33 cellular contexts compared by ENCODE assay signal in genomic region chr3:5411786-5412185, GRCh38.
"Had no signal": no experiment of that assay in that cellular context is flagged by ENCODE, and none has a peak within 500 bp of the region (broad histone marks: within the 10 kb centered on the region; RNA-seq: fewer than 3 reads in every experiment).

No MANE protein-coding gene starts in this region.

- H3K27ac ChIP-seq: adrenal gland, PC-9, RWPE1, VCaP had no signal

- H3K4me2 ChIP-seq: PC-9 had no signal

- DNase-seq: activated B cell treated with CpG ODN at 0.5 μM for 24 hours; activated CD4-positive, alpha-beta memory T cell treated with anti-CD3 and anti-CD28 coated beads for 36 hours; activated CD4-positive, alpha-beta T cell treated with anti-CD3 and anti-CD28 coated beads for 4 hours; activated CD4-positive, alpha-beta T cell treated with anti-CD3 and anti-CD28 coated beads, Interleukin-2, amount 50 U/mL, for 1 hour; activated CD4-positive, CD25-positive, alpha-beta regulatory T cell treated with anti-CD3 and anti-CD28 coated beads, Interleukin-2, amount 50 U/mL, for 72 hours; activated CD8-positive, alpha-beta memory T cell treated with anti-CD3 and anti-CD28 coated beads, Interleukin-2, amount 50 U/mL, for 4 hours; activated gamma-delta T cell treated with Interleukin-2 at 50 U/mL for 16 hours; activated naive CD4-positive, alpha-beta T cell treated with anti-CD3 and anti-CD28 coated beads for 36 hours; activated T-cell treated with anti-CD3 and anti-CD28 coated beads for 4 hours; activated T-cell treated with anti-CD3 and anti-CD28 coated beads, Interleukin-2, amount 50 U/mL, for 4 hours; caudate nucleus; cerebellar nuclear complex; NCI-H1048; NCI-H1417; NCI-H146; NCI-H187 treated with DMSO at 0.1 percent for 48 hours; NCI-H2081 treated with DMSO at 0.1 percent for 48 hours; NCI-H345; NCI-H526 treated with DMSO at 0.1 percent for 48 hours; NCI-H774; NK-92 treated with Interleukin-12 subunit alpha and Interleukin-12 subunit beta, amount 100 ng/mL, for 24 hours; PC-9; SIG-M5; SW 1271; T-helper 1 cell; T-helper 2 cell; T-helper 9 cell had no signal

- H3K27me3 ChIP-seq: adrenal gland had no signal

- H3K4me3 ChIP-seq: adrenal gland, K562, PC-9 had no signal

- H3K36me3 ChIP-seq: adrenal gland had no signal

- H3K9me3 ChIP-seq: adrenal gland had no signal

- H2AFZ ChIP-seq: PC-9 had no signal

- ATAC-seq: activated naive CD4-positive, alpha-beta T cell treated with anti-CD3 and anti-CD28 coated beads, Interleukin-2, amount 50 U/mL, for 72 hours; activated T-cell treated with anti-CD3 and anti-CD28 coated beads, Interleukin-2, amount 50 U/mL, for 4 hours; K562; Right ventricle myocardium inferior had no signal

- H3K4me1 ChIP-seq: adrenal gland had no signal
